ENCODE assay signal across 8 cellular contexts in the genomic region with DNA sequence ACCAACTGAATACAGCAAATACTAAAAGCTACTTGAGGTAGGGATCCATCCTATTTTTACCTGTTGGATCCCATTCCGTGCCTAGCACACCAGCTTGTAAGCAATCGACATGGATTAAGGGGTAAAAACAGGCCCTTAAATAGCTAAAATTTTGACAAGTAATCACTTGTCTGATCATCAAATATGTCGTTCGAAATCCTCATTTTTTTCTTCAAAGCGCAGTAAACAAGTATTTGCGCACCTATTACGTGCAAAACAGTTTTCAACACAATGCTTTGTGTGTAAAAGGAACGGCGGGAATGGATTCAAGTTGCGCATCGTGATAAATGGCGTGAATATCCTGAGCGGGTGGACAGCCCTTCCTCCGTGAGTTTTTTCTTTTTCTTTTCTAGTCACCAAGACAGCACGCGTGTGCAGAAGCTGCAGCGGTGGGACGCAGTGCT. TPM values are rescaled to one million over a fixed set of nuclear protein-coding genes. Genes with fewer than 3 reads are reported as not detected.
DNase-seq lines count a peak whose midpoint lies in the region; ATAC-seq and TF ChIP-seq lines count a peak whose summit lies in the region.

No MANE protein-coding gene starts in this region.

- peak overlapping the region; percentile 86 for H3K4me3 Mint-ChIP-seq in activated CD4-positive, alpha-beta T cell treated with anti-CD3 and anti-CD28 coated beads, Interleukin-2, amount 10 ng/mL, durations not matched to agents 7 days and 5 days

- peaks cover 9% of the 10 kb centered on the region for H3K36me3 Mint-ChIP-seq in activated CD4-positive, alpha-beta T cell treated with anti-CD3 and anti-CD28 coated beads, Interleukin-2, amount 10 ng/mL, durations not matched to agents 7 days and 5 days (ENCODE audit: low read depth)

- no peak for ATAC-seq in left lung

- CTCF ChIA-PET in activated CD4-positive, alpha-beta T cell treated with anti-CD3 and anti-CD28 coated beads, Interleukin-2, amount 10 ng/mL, durations not matched to agents 7 days and 5 days (lab: Charles Lee), result interaction anchor here (1.2 kb wide), 1 partner anchor 761 kb away, joined by 3 read pairs; no protein-coding TSS in a partner anchor

- POLR2A ChIA-PET in activated CD4-positive, alpha-beta T cell treated with anti-CD3 and anti-CD28 coated beads, Interleukin-2, amount 10 ng/mL, durations not matched to agents 7 days and 5 days (lab: Charles Lee), result no interaction called here

- peaks cover 35% of the 10 kb centered on the region for H3K4me1 Mint-ChIP-seq in activated CD4-positive, alpha-beta T cell treated with anti-CD3 and anti-CD28 coated beads, Interleukin-2, amount 10 ng/mL, durations not matched to agents 7 days and 5 days

- H3K36me3 ChIP-seq in adipocyte (ENCODE audit: control insufficient read depth, insufficient read depth, low read length, severe bottlenecking), result no peaks in the 10 kb centered on the region
- H3K36me3 ChIP-seq in left lung, result no peaks in the 10 kb centered on the region
- H3K36me3 ChIP-seq in thyroid gland, result no peaks in the 10 kb centered on the region

- no peak for DNase-seq in activated CD4-positive, alpha-beta T cell treated with anti-CD3 and anti-CD28 coated beads, Interleukin-2, amount 10 ng/mL, durations not matched to agents 7 days and 5 days
- DNase-seq in activated CD4-positive, alpha-beta T cell treated with anti-CD3 and anti-CD28 coated beads for 1 hour, result no peak
- DNase-seq in adipocyte (ENCODE audit: low read depth) (no peak), left lung (no peak), thyroid gland (no peak), foreskin melanocyte (no peak), cortex of kidney (lab: John Stamatoyannopoulos, UW) (no peak), islet precursor cell (no peak)

- H3K4me1 ChIP-seq in adipocyte (ENCODE audit: control insufficient read depth, insufficient read depth, low read length) (peaks cover 29% of the 10 kb centered on the region), left lung (peaks cover 6 to 26% of the 10 kb centered on the region in 2 donors), thyroid gland (peaks cover 16 to 23% of the 10 kb centered on the region in 2 donors)

- TF ChIP-seq POLR2A in thyroid gland (IDR thresholded peaks at IDR 0.05), result no peak

- H3K27me3 ChIP-seq in adipocyte (replicated peaks; ENCODE audit: control insufficient read depth, insufficient read depth, low read length) (no peaks in the 10 kb centered on the region), left lung (peaks cover 0 to 52% of the 10 kb centered on the region in 2 donors), thyroid gland (no peaks in the 10 kb centered on the region)

- H3K27me3 Mint-ChIP-seq in activated CD4-positive, alpha-beta T cell treated with anti-CD3 and anti-CD28 coated beads, Interleukin-2, amount 10 ng/mL, durations not matched to agents 7 days and 5 days, result peaks cover 55% of the 10 kb centered on the region

- intact Hi-C loops in left lung (cut with DNase I), result no loop called here
- intact Hi-C loops in thyroid gland (cut with DNase I), result no loop called here

- no peaks in the 10 kb centered on the region for H3K9me3 ChIP-seq in adipocyte (ENCODE audit: control insufficient read depth, low read length)
- H3K9me3 ChIP-seq in left lung, result no peaks in the 10 kb centered on the region
- H3K9me3 ChIP-seq in thyroid gland, result no peaks in the 10 kb centered on the region

- H3K4me3 ChIP-seq in adipocyte (ENCODE audit: low read length) (peak overlapping the region; percentile 96), left lung (peak overlapping the region; percentile 68 to 78), thyroid gland (replicated peaks in 1 of 3) (peak overlapping the region; percentile 43 to 64 (median 60))

- H3K27ac Mint-ChIP-seq in activated CD4-positive, alpha-beta T cell treated with anti-CD3 and anti-CD28 coated beads, Interleukin-2, amount 10 ng/mL, durations not matched to agents 7 days and 5 days, result peak overlapping the region; percentile 86

- H3K27ac ChIP-seq in left lung (peak overlapping the region; percentile 95 to 96), thyroid gland (peak overlapping the region; percentile 73 to 96 (median 95))

- peak overlapping the region; percentile 95 for H3K9ac ChIP-seq in adipocyte (ENCODE audit: low read length)

- TF ChIP-seq CTCF in left lung (IDR thresholded peaks at IDR 0.05), result peak in 1 of 2 donors; percentile 1
- TF ChIP-seq CTCF in thyroid gland (IDR thresholded peaks at IDR 0.05), result no peak

- no peaks in the 10 kb centered on the region for H3K9me3 Mint-ChIP-seq in activated CD4-positive, alpha-beta T cell treated with anti-CD3 and anti-CD28 coated beads, Interleukin-2, amount 10 ng/mL, durations not matched to agents 7 days and 5 days

- 5 to 7% methylated on average over 18 of the region's 18 CpGs for WGBS in thyroid gland, 2 donors

RNA-seq across cellular contexts. Expression of a gene that starts 1.4 kb away (rescaled TPM):
- total RNA-seq in activated CD4-positive, alpha-beta T cell treated with anti-CD3 and anti-CD28 coated beads, Interleukin-2, amount 10 ng/mL, durations not matched to agents 7 days and 5 days, result 10 to 100 TPM in 1 of 2 experiments, 1 to 10 TPM in 1; 9.2 to 10.8 TPM
- 10 to 100 TPM; 17.8 to 21.1 TPM for total RNA-seq in left lung
- total RNA-seq in thyroid gland, result 10 to 100 TPM; 18.4 to 34.9 (median 24.8) TPM
